In the genomic region with DNA sequence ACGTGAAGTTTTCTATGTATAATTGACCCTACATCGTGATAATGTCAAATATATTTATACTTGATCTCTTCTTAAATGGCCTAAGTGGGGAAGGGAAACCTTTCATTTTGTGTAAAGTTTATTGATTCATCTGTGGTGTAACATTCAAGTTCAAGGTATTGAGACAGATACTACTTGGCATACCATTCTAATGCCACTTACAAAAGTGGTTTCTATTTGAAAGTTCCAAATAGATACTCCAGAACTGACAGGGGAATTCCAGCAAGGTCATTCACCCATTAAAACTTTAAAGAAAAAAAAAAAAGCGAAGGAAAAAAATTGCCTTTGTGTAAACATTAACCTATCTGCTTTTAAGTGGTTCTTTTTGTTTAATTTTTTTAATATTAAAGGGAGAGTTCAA, we compare ENCODE assay signal across 11 cellular contexts. TPM values are rescaled to one million over a fixed set of nuclear protein-coding genes. Genes with fewer than 3 reads are reported as not detected.
A peak's percentile ranks its signal among the peaks of the same experiment; 100 is the strongest.
DNase-seq lines count a peak whose midpoint lies in the region; ATAC-seq, FAIRE-seq and TF ChIP-seq lines count a peak whose summit lies in the region.
"Had no signal": no experiment of that assay in that cellular context is flagged by ENCODE, and none has a peak within 500 bp of the region (broad histone marks: within the 10 kb centered on the region; RNA-seq: fewer than 3 reads in every experiment).

No MANE protein-coding gene starts in this region.

- no peaks in the 10 kb centered on the region for H3K9me1 ChIP-seq in K562 (ENCODE audit: control insufficient read depth, insufficient read depth, low read length)

- TF ChIP-seq RAD21 in K562 (CRISPR knock-in tag; conservative IDR thresholded peaks at IDR 0.05 in 1 of 2, IDR thresholded peaks at IDR 0.05 in 1 of 2) = no peak

- no TSS peak for BruUV-seq in K562 (replicated peaks; lab: Mats Ljungman, UMichigan)

- no peaks in the 10 kb centered on the region for H3K9me3 ChIP-seq in K562 (replicated peaks; ENCODE audit: control insufficient read depth, insufficient read depth, low read depth, low read length)
- H3K9me3 ChIP-seq in kidney (ENCODE audit: control insufficient read depth in 1 of 2, low read length in 2 of 2) = no peaks in the 10 kb centered on the region
- H3K9me3 ChIP-seq in spleen = no peaks in the 10 kb centered on the region

- intact Hi-C loops in K562 (cut with micrococcal nuclease) = no loop called here
- intact Hi-C loops in kidney (cut with DNase I) = no loop called here
- intact Hi-C loops in spleen (cut with DNase I; ENCODE audit: low total_unique reads) = no loop called here

- no peak overlapping the region for H3K4me2 ChIP-seq in K562 (ENCODE audit: insufficient read depth, low read length)

- FAIRE-seq in K562 (lab: Jason Lieb, UNC) (peak; percentile 29), kidney (lab: Jason Lieb, UNC) (peak; percentile 87)

- in situ Hi-C loops in K562 (cut with MboI) = no loop called here

- WGBS in K562 (ENCODE audit: insufficient coverage, low coverage, missing lambda C conversion rate) = 15% methylated on average over 3 of the region's 3 CpGs
- WGBS in spleen, 5 donors = 48 to 71% (median 61%) methylated on average over 3 of the region's 3 CpGs

- H3K36me3 ChIP-seq in K562 (ENCODE audit: control insufficient read depth, insufficient read depth, low read length) (no peaks in the 10 kb centered on the region), kidney (ENCODE audit: control insufficient read depth in 1 of 2, insufficient read depth in 2 of 2, low read length in 2 of 2) (no peaks in the 10 kb centered on the region), spleen (no peaks in the 10 kb centered on the region)

- TF ChIP-seq CTCF in K562 (IDR thresholded peaks at IDR 0.05 in 2 of 3, conservative IDR thresholded peaks at IDR 0.05 in 1 of 3; ENCODE audit: insufficient read depth in 2 of 3, low read depth in 1 of 3, low read length in 3 of 3) (no peak), kidney (IDR thresholded peaks at IDR 0.05; ENCODE audit: borderline replicate concordance, extremely low read depth, insufficient read depth) (no peak), spleen (IDR thresholded peaks at IDR 0.05 in 8 of 11, conservative IDR thresholded peaks at IDR 0.05 in 3 of 11) (no peak)

- ATAC-seq in HG02981 (IDR thresholded peaks at IDR 0.05; ENCODE audit: unreplicated experiment) (peak; percentile 35), K562 (no peak), GM18907 (IDR thresholded peaks at IDR 0.05; ENCODE audit: unreplicated experiment) (no peak), GM18861 (IDR thresholded peaks at IDR 0.05; ENCODE audit: unreplicated experiment) (no peak), HG02571 (IDR thresholded peaks at IDR 0.05; ENCODE audit: unreplicated experiment) (no peak)

- no peaks in the 10 kb centered on the region for H4K20me1 ChIP-seq in K562 (replicated peaks; ENCODE audit: control insufficient read depth, insufficient read depth, low read length)

- H3K4me1 ChIP-seq in K562 (replicated peaks in 1 of 2; ENCODE audit: control insufficient read depth in 2 of 2, insufficient read depth in 2 of 2, low read length in 2 of 2) (no peaks in the 10 kb centered on the region; a peak in 1 of 5 replicates), kidney (ENCODE audit: control insufficient read depth in 1 of 2, insufficient read depth in 1 of 2, low read depth in 1 of 2, low read length in 2 of 2) (peaks cover 2 to 10% of the 10 kb centered on the region in 2 donors), spleen (peaks cover 0 to 17% (median 7%) of the 10 kb centered on the region in 6 donors)

- TF ChIP-seq POLR2A in K562 (conservative IDR thresholded peaks at IDR 0.05) = no peak
- TF ChIP-seq POLR2A in spleen (IDR thresholded peaks at IDR 0.05) = no peak

- DNase-seq in K562 (ENCODE audit: extremely low read depth in 1 of 4, low spot score in 3 of 4) (no peak), kidney (no peak), spleen (no peak), iPS-NIHi7 (ENCODE audit: extremely low spot score) (no peak)
- DNase-seq: endodermal cell, H7, NCI-H2081 had no signal

- H3K27ac ChIP-seq in K562 (ENCODE audit: extremely low read depth, low read depth, low read length) (no peak overlapping the region), kidney (ENCODE audit: low read depth in 2 of 2, low read length in 2 of 2) (peak overlapping the region; percentile 78 to 80), spleen (peak overlapping the region; percentile 29 to 83 (median 79))

- H2AFZ ChIP-seq in K562 (ENCODE audit: low read depth, low read length) = peak overlapping the region; percentile 85

- H3K79me2 ChIP-seq in K562 (ENCODE audit: control insufficient read depth, insufficient read depth, low read length) = no peaks in the 10 kb centered on the region

- CTCF ChIA-PET in K562 (lab: Yijun Ruan, JAX; ENCODE audit: low intra/inter-chr PET ratio) = interaction anchor here (0.6 kb wide), 1 partner anchor 35 kb away, joined by 3 read pairs; no protein-coding TSS in a partner anchor

- no peak for TF ChIP-seq EP300 in K562 (IDR thresholded peaks at IDR 0.05; ENCODE audit: low read length)

- H3K27me3 ChIP-seq in K562 (ENCODE audit: control insufficient read depth in 2 of 2, insufficient read depth in 2 of 2, low read length in 2 of 2) = no peaks in the 10 kb centered on the region
- no peaks in the 10 kb centered on the region for H3K27me3 ChIP-seq in spleen (replicated peaks in 1 of 7)

- no peak overlapping the region for H3K9ac ChIP-seq in K562 (ENCODE audit: insufficient read depth in 1 of 2, low read depth in 2 of 2, low read length in 2 of 2)
- peak overlapping the region in 1 of 2 donors; percentile 49 for H3K9ac ChIP-seq in kidney (ENCODE audit: low read length in 2 of 2)

- H3K4me3 ChIP-seq in K562 (no peak overlapping the region), kidney (ENCODE audit: low read length in 2 of 2) (peak overlapping the region in 1 of 2 donors; percentile 23), spleen (peak overlapping the region in 1 of 8 donors; percentile 45)

- POLR2A ChIA-PET in K562 (lab: Yijun Ruan, JAX) = interaction anchor here (0.9 to 1.0 kb wide), 2 partner anchors 9 kb away, joined by 3 read pairs; no protein-coding TSS in a partner anchor

TF ChIP-seq in K562, 482 proteins besides CTCF, POLR2A, EP300 and RAD21:
- TF ChIP-seq ZNF232 (CRISPR knock-in tag; IDR thresholded peaks at IDR 0.05) (no peak), ZKSCAN3 (CRISPR knock-in tag; IDR thresholded peaks at IDR 0.05) (no peak)

RNA-seq across cellular contexts. Expression of gene MAP3K13, which starts 45.3 kb away (rescaled TPM):
- 1.4 and 2.4 TPM in 2 replicates for total RNA-seq in K562 (2011; cell fraction: chromatin; rRNA removed; ENCODE audit: low replicate concordance)
- 0.33 and 0.53 TPM in 2 replicates for total RNA-seq in K562 (2011; cell fraction: nucleolus; rRNA removed)
- total RNA-seq in K562 (2011; cell fraction: nucleoplasm; rRNA removed) = 0.44 and 0.92 TPM in 2 replicates
- total RNA-seq in K562 (2014; rRNA removed) = not detected in 2 replicates
- 0.03 and 0.15 TPM in 2 replicates for total RNA-seq in K562 (2014; rRNA removed; fragmentation: Illumina TruSeq; extraction: Trizol)
- total RNA-seq in K562 (2015; rRNA removed; fragmentation: Illumina TruSeq; extraction: Trizol) = 0.04 TPM in 1 of 2 replicates, not detected in the other
- total RNA-seq in K562 (2021) = 0.20 and 0.98 TPM in 2 replicates
- polyA plus RNA-seq in K562 (2011; rRNA removed) = 0.14 and 0.32 TPM in 2 replicates
- 0.06 and 0.40 TPM in 2 replicates for polyA plus RNA-seq in K562 (2011; cell fraction: cytosol; rRNA removed)
- polyA plus RNA-seq in K562 (2011; cell fraction: nucleus; rRNA removed) = 0.09 and 0.48 TPM in 2 replicates
- 0.25 and 0.69 TPM in 2 replicates for polyA plus RNA-seq in K562 (2012)
- 0.13 TPM in 1 of 2 replicates, not detected in the other for polyA plus RNA-seq in K562 (2014; fragmentation: Illumina TruSeq; extraction: Trizol)
- under 1 TPM; 0.13 to 0.20 TPM for polyA plus RNA-seq in K562 (2014; fragmentation: Nextera tagmentation; extraction: Ambion mirVana)
- not detected in 2 replicates for polyA plus RNA-seq in K562 (2014; rRNA removed)
- polyA minus RNA-seq in K562 (2011; rRNA and poly(A)+ RNA removed) = 5.0 and 5.3 TPM in 2 replicates
- polyA minus RNA-seq in K562 (2011; cell fraction: cytosol; rRNA and poly(A)+ RNA removed) = 0.91 and 1.3 TPM in 2 replicates
- polyA minus RNA-seq in K562 (2011; cell fraction: nucleus; rRNA and poly(A)+ RNA removed) = 0.67 and 0.78 TPM in 2 replicates
- 44.1 TPM for total RNA-seq in kidney
- 33.0 TPM for polyA plus RNA-seq in kidney (ENCODE audit: insufficient read depth, low read depth, low replicate concordance)
- total RNA-seq in spleen = 10 to 100 TPM; 13.2 to 20.9 (median 16.6) TPM
- 10 to 100 TPM; 13.9 to 20.1 (median 14.9) TPM for polyA plus RNA-seq in spleen
- total RNA-seq: H7 had no signal

Comparison
In these comparisons a context has a peak if more than half of its experiments do, and no peak if none do; other contexts are left out.
1. RNA of gene MAP3K13, which starts 45.3 kb away (total RNA-seq): 44.1 TPM in kidney (single experiment) and 13.2 to 20.9 TPM in spleen; 0.03 to 2.4 TPM in K562; every median in the first group is over 4 times any median in the second.